In the genomic region with DNA sequence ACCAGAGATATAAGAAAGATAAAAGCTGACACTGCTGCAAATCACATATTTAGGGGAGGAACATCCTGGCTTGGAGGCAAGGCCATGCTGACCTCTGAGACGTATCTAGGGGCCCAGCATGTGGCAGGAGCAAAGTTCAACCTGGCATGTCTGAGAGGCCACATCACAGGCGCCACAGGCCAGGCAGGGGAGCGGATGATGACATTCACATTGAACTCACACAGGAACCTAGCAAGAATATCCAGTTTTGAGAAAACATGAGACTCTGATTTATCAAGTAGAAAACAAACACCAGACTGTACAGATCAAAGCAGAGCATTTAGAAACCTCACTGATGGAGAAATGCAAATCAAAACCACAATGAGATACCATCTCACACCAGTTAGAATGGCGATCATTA, we compare ENCODE assay signal across 11 cellular contexts.
A peak's percentile ranks its signal among the peaks of the same experiment; 100 is the strongest.
DNase-seq lines count a peak whose midpoint lies in the region; ATAC-seq, FAIRE-seq and TF ChIP-seq lines count a peak whose summit lies in the region.
"Had no signal": no experiment of that assay in that cellular context is flagged by ENCODE, and none has a peak within 500 bp of the region (broad histone marks: within the 10 kb centered on the region; RNA-seq: fewer than 3 reads in every experiment).

No MANE protein-coding gene starts in this region.

- H3K4me1 ChIP-seq in pancreas (peaks cover 0 to 9% (median 0%) of the 10 kb centered on the region in 3 donors), esophagus squamous epithelium (no peaks in the 10 kb centered on the region)

- no peaks in the 10 kb centered on the region for H3K4me1 Mint-ChIP-seq in stimulated activated naive CD8-positive, alpha-beta T cell treated with anti-CD3 and anti-CD28 coated beads, Interleukin-15, amount 100 ng/mL, for 72 hours
- H3K4me1 Mint-ChIP-seq in activated T-cell treated with anti-CD3 and anti-CD28 coated beads, Interleukin-2, amount 50 U/mL, for 24 hours (ENCODE audit: low read depth), result no peaks in the 10 kb centered on the region

- H3K27ac Mint-ChIP-seq in stimulated activated naive CD8-positive, alpha-beta T cell treated with anti-CD3 and anti-CD28 coated beads, Interleukin-15, amount 100 ng/mL, for 72 hours, result no peak overlapping the region
- no peak overlapping the region for H3K27ac Mint-ChIP-seq in activated T-cell treated with anti-CD3 and anti-CD28 coated beads, Interleukin-2, amount 50 U/mL, for 24 hours

- H3K36me3 ChIP-seq in pancreas (no peaks in the 10 kb centered on the region), esophagus squamous epithelium (no peaks in the 10 kb centered on the region)

- DNase-seq in NCI-H146 (lab: John Stamatoyannopoulos, UW) (peak; percentile 63), pancreas (peak in 2 of 6 donors; percentile 21 to 23), esophagus squamous epithelium (lab: John Stamatoyannopoulos, UW) (no peak)
- no peak for DNase-seq in stimulated activated naive CD8-positive, alpha-beta T cell treated with anti-CD3 and anti-CD28 coated beads, Interleukin-15, amount 100 ng/mL, for 72 hours
- no peak for DNase-seq in activated T-cell treated with anti-CD3 and anti-CD28 coated beads, Interleukin-2, amount 50 U/mL, for 24 hours
- DNase-seq: activated naive CD4-positive, alpha-beta T cell treated with anti-CD3 and anti-CD28 coated beads, Interleukin-2, amount 50 U/mL, for 16 hours; retina had no signal

- TF ChIP-seq POLR2A in esophagus squamous epithelium (IDR thresholded peaks at IDR 0.05), result no peak

- 58 to 70% methylated on average over 4 of the region's 4 CpGs for WGBS in pancreas, 2 donors
- 22 to 56% methylated on average over 3 to 4 of the region's 4 CpGs for WGBS in esophagus squamous epithelium, 2 donors

- H3K27me3 ChIP-seq in pancreas (no peaks in the 10 kb centered on the region), esophagus squamous epithelium (peaks cover 0 to 6% (median 0%) of the 10 kb centered on the region in 4 donors)

- H3K27ac ChIP-seq in pancreas (no peak overlapping the region), esophagus squamous epithelium (no peak overlapping the region)

- H3K4me3 Mint-ChIP-seq in stimulated activated naive CD8-positive, alpha-beta T cell treated with anti-CD3 and anti-CD28 coated beads, Interleukin-15, amount 100 ng/mL, for 72 hours, result no peak overlapping the region
- no peak overlapping the region for H3K4me3 Mint-ChIP-seq in activated T-cell treated with anti-CD3 and anti-CD28 coated beads, Interleukin-2, amount 50 U/mL, for 24 hours

- intact Hi-C loops in pancreas (cut with DNase I), result no loop called here
- intact Hi-C loops in esophagus squamous epithelium (cut with DNase I), result no loop called here

- no peaks in the 10 kb centered on the region for H3K27me3 Mint-ChIP-seq in stimulated activated naive CD8-positive, alpha-beta T cell treated with anti-CD3 and anti-CD28 coated beads, Interleukin-15, amount 100 ng/mL, for 72 hours
- no peaks in the 10 kb centered on the region for H3K27me3 Mint-ChIP-seq in activated T-cell treated with anti-CD3 and anti-CD28 coated beads, Interleukin-2, amount 50 U/mL, for 24 hours

- ATAC-seq in GM19035 (IDR thresholded peaks at IDR 0.05; ENCODE audit: unreplicated experiment) (peak; percentile 61), HG02943 (IDR thresholded peaks at IDR 0.05; ENCODE audit: low read depth, unreplicated experiment) (peak; percentile 80), pancreas (peak in 3 of 4 donors; percentile 52 to 65 (median 53)), esophagus mucosa (no peak)
- no peak for ATAC-seq in stimulated activated naive CD8-positive, alpha-beta T cell treated with anti-CD3 and anti-CD28 coated beads, Interleukin-15, amount 100 ng/mL, for 72 hours

- no peaks in the 10 kb centered on the region for H3K36me3 Mint-ChIP-seq in activated T-cell treated with anti-CD3 and anti-CD28 coated beads, Interleukin-2, amount 50 U/mL, for 24 hours (ENCODE audit: low read depth)

- no peak overlapping the region for H3K4me3 ChIP-seq in pancreas
- no peak overlapping the region for H3K4me3 ChIP-seq in esophagus squamous epithelium

- no peaks in the 10 kb centered on the region for H3K9me3 ChIP-seq in pancreas
- H3K9me3 ChIP-seq in esophagus squamous epithelium, result no peaks in the 10 kb centered on the region

- no peak for FAIRE-seq in pancreas (lab: Jason Lieb, UNC)
- FAIRE-seq: TTC549 had no signal

- no peaks in the 10 kb centered on the region for H3K9me3 Mint-ChIP-seq in stimulated activated naive CD8-positive, alpha-beta T cell treated with anti-CD3 and anti-CD28 coated beads, Interleukin-15, amount 100 ng/mL, for 72 hours
- H3K9me3 Mint-ChIP-seq in activated T-cell treated with anti-CD3 and anti-CD28 coated beads, Interleukin-2, amount 50 U/mL, for 24 hours, result no peaks in the 10 kb centered on the region

- no peak for TF ChIP-seq CTCF in pancreas (IDR thresholded peaks at IDR 0.05)
- TF ChIP-seq CTCF in esophagus squamous epithelium (IDR thresholded peaks at IDR 0.05), result no peak

Comparison
In these comparisons a context has a peak if more than half of its experiments do, and no peak if none do; other contexts are left out.
1. ATAC-seq: peak in GM19035 (single experiment), HG02943 (single experiment) and pancreas (3 of 4); none in stimulated activated naive CD8-positive, alpha-beta T cell treated with anti-CD3 and anti-CD28 coated beads, Interleukin-15, amount 100 ng/mL, for 72 hours (single experiment) and esophagus mucosa (single experiment).